ENCODE assay signal across 9 cellular contexts in the genomic region with DNA sequence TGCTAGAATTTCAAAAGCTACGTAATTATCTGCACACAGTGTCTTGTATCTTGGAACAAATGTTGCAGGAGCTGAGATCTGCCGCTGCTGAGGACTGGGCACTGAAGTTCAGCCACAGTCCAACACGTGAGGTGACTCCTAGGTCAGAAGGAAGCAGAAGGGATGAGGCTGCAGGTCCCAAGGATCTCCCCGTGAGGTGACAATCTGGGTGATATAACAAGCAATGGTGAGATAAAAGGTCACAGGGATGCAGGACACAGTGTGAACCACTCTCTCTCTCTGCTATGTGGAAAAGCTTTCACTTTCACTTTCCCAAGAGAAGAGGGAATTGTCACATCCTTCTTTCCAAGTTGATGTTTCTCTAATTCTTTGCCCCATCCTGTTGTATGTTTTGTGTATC.
A peak's percentile ranks its signal among the peaks of the same experiment; 100 is the strongest.
DNase-seq lines count a peak whose midpoint lies in the region; ATAC-seq, FAIRE-seq and TF ChIP-seq lines count a peak whose summit lies in the region.
"Had no signal": no experiment of that assay in that cellular context is flagged by ENCODE, and none has a peak within 500 bp of the region (broad histone marks: within the 10 kb centered on the region; RNA-seq: fewer than 3 reads in every experiment).

No MANE protein-coding gene starts in this region.

- DNase-seq in HTR-8/SVneo (ENCODE audit: insufficient read length, low spot score) (peak; percentile 19), K562 (ENCODE audit: extremely low read depth in 1 of 4, low spot score in 3 of 4) (no peak), kidney (no peak), suprapubic skin (ENCODE audit: low spot score in 2 of 2) (no peak), colonic mucosa (no peak)
- DNase-seq: activated CD8-positive, alpha-beta T cell treated with anti-CD3 and anti-CD28 coated beads for 36 hours had no signal

- no peak overlapping the region for H2AFZ ChIP-seq in K562 (ENCODE audit: low read depth, low read length)

- H3K27ac ChIP-seq in K562 (ENCODE audit: extremely low read depth, low read depth, low read length) (no peak overlapping the region), kidney (ENCODE audit: low read depth in 2 of 2, low read length in 2 of 2) (no peak overlapping the region), suprapubic skin (no peak overlapping the region), colonic mucosa (no peak overlapping the region)

- 4% methylated on average over 4 of the region's 4 CpGs for WGBS in K562 (ENCODE audit: insufficient coverage, low coverage, missing lambda C conversion rate)
- WGBS in suprapubic skin = 64% methylated on average over 4 of the region's 4 CpGs

- H3K4me2 ChIP-seq in K562 (ENCODE audit: insufficient read depth, low read length) = no peak overlapping the region

- no peak for TF ChIP-seq POLR2A in K562 (conservative IDR thresholded peaks at IDR 0.05)
- no peak for TF ChIP-seq POLR2A in suprapubic skin (IDR thresholded peaks at IDR 0.05)

- POLR2A ChIA-PET in K562 (lab: Yijun Ruan, JAX) = no interaction called here

- CTCF ChIA-PET in K562 (lab: Yijun Ruan, JAX; ENCODE audit: low intra/inter-chr PET ratio) = no interaction called here

- no peaks in the 10 kb centered on the region for H3K9me1 ChIP-seq in K562 (ENCODE audit: control insufficient read depth, insufficient read depth, low read length)

- no peaks in the 10 kb centered on the region for H4K20me1 ChIP-seq in K562 (replicated peaks; ENCODE audit: control insufficient read depth, insufficient read depth, low read length)

- TF ChIP-seq EP300 in K562 (IDR thresholded peaks at IDR 0.05; ENCODE audit: low read length) (no peak), suprapubic skin (IDR thresholded peaks at IDR 0.05) (no peak)

- H3K9me3 ChIP-seq in K562 (replicated peaks; ENCODE audit: control insufficient read depth, insufficient read depth, low read depth, low read length) (no peaks in the 10 kb centered on the region), kidney (ENCODE audit: control insufficient read depth in 1 of 2, low read length in 2 of 2) (no peaks in the 10 kb centered on the region), suprapubic skin (no peaks in the 10 kb centered on the region), colonic mucosa (no peaks in the 10 kb centered on the region)

- no peaks in the 10 kb centered on the region for H3K36me3 ChIP-seq in K562 (ENCODE audit: control insufficient read depth, insufficient read depth, low read length)
- no peaks in the 10 kb centered on the region for H3K36me3 ChIP-seq in kidney (ENCODE audit: control insufficient read depth in 1 of 2, insufficient read depth in 2 of 2, low read length in 2 of 2)
- H3K36me3 ChIP-seq in suprapubic skin = no peaks in the 10 kb centered on the region
- no peaks in the 10 kb centered on the region for H3K36me3 ChIP-seq in colonic mucosa

- H3K4me3 ChIP-seq in K562 (no peak overlapping the region), kidney (ENCODE audit: low read length in 2 of 2) (peak overlapping the region; percentile 59 to 77), suprapubic skin (peak overlapping the region; percentile 26), colonic mucosa (no peak overlapping the region)

- H3K27me3 ChIP-seq in K562 (ENCODE audit: control insufficient read depth in 2 of 2, insufficient read depth in 2 of 2, low read length in 2 of 2) = no peaks in the 10 kb centered on the region
- H3K27me3 ChIP-seq in suprapubic skin = no peaks in the 10 kb centered on the region
- no peaks in the 10 kb centered on the region for H3K27me3 ChIP-seq in colonic mucosa

- ATAC-seq in K562 (no peak), GM18909 (IDR thresholded peaks at IDR 0.05; ENCODE audit: poor library complexity, unreplicated experiment) (no peak), HG03354 (IDR thresholded peaks at IDR 0.05; ENCODE audit: poor library complexity, severe bottlenecking, unreplicated experiment) (no peak), HG03108 (IDR thresholded peaks at IDR 0.05; ENCODE audit: unreplicated experiment) (no peak)
- ATAC-seq: activated CD8-positive, alpha-beta T cell treated with anti-CD3 and anti-CD28 coated beads for 36 hours had no signal

- no peak for TF ChIP-seq CTCF in K562 (IDR thresholded peaks at IDR 0.05 in 2 of 3, conservative IDR thresholded peaks at IDR 0.05 in 1 of 3; ENCODE audit: insufficient read depth in 2 of 3, low read depth in 1 of 3, low read length in 3 of 3)
- TF ChIP-seq CTCF in kidney (IDR thresholded peaks at IDR 0.05; ENCODE audit: borderline replicate concordance, extremely low read depth, insufficient read depth) = no peak
- no peak for TF ChIP-seq CTCF in suprapubic skin (IDR thresholded peaks at IDR 0.05)
- TF ChIP-seq CTCF in colonic mucosa (IDR thresholded peaks at IDR 0.05) = no peak

- no peaks in the 10 kb centered on the region for H3K79me2 ChIP-seq in K562 (ENCODE audit: control insufficient read depth, insufficient read depth, low read length)

- BruUV-seq in K562 (replicated peaks; lab: Mats Ljungman, UMichigan) = no TSS peak

- intact Hi-C loops in K562 (cut with micrococcal nuclease) = no loop called here
- intact Hi-C loops in kidney (cut with DNase I) = no loop called here
- intact Hi-C loops in colonic mucosa (cut with DNase I) = no loop called here

- no peak for TF ChIP-seq RAD21 in K562 (CRISPR knock-in tag; conservative IDR thresholded peaks at IDR 0.05 in 1 of 2, IDR thresholded peaks at IDR 0.05 in 1 of 2)

- in situ Hi-C loops in K562 (cut with MboI) = no loop called here

- FAIRE-seq in HTR-8/SVneo (lab: Jason Lieb, UNC) (peak; percentile 38), K562 (lab: Jason Lieb, UNC) (no peak), kidney (lab: Jason Lieb, UNC) (no peak)

- H3K4me1 ChIP-seq in K562 (replicated peaks in 1 of 2; ENCODE audit: control insufficient read depth in 2 of 2, insufficient read depth in 2 of 2, low read length in 2 of 2) (no peaks in the 10 kb centered on the region), kidney (ENCODE audit: control insufficient read depth in 1 of 2, insufficient read depth in 1 of 2, low read depth in 1 of 2, low read length in 2 of 2) (no peaks in the 10 kb centered on the region), suprapubic skin (no peaks in the 10 kb centered on the region), colonic mucosa (no peaks in the 10 kb centered on the region)

- H3K9ac ChIP-seq in K562 (ENCODE audit: insufficient read depth in 1 of 2, low read depth in 2 of 2, low read length in 2 of 2) (no peak overlapping the region), kidney (ENCODE audit: low read length in 2 of 2) (no peak overlapping the region), colonic mucosa (ENCODE audit: low read depth in 2 of 2, low read length in 2 of 2) (no peak overlapping the region)

TF ChIP-seq in K562, 482 proteins besides CTCF, POLR2A, EP300 and RAD21:
- TF ChIP-seq NR2C2 (CRISPR knock-in tag; IDR thresholded peaks at IDR 0.05) = no peak
- peak; percentile 50; the same call in 1 of the 2 replicates for TF ChIP-seq NR2C2 (tag; IDR thresholded peaks at IDR 0.05)
- no peak for TF ChIP-seq NR2C1 (IDR thresholded peaks at IDR 0.05)
- peak; percentile 57; the same call in 1 of the 2 replicates for TF ChIP-seq NR2C1 (tag; IDR thresholded peaks at IDR 0.05)
- no peak for TF ChIP-seq HDAC8 (tag; IDR thresholded peaks at IDR 0.05)
TF ChIP-seq in K562: peak in this region for 2.

Comparison
In these comparisons a context has a peak if more than half of its experiments do, and no peak if none do; other contexts are left out.
1. H3K4me3 ChIP-seq: peak in kidney (2 of 2) and suprapubic skin (single experiment); none in K562 (single experiment) and colonic mucosa (single experiment).